Comparison of ENCODE assay signal across 8 cellular contexts in the genomic region with DNA sequence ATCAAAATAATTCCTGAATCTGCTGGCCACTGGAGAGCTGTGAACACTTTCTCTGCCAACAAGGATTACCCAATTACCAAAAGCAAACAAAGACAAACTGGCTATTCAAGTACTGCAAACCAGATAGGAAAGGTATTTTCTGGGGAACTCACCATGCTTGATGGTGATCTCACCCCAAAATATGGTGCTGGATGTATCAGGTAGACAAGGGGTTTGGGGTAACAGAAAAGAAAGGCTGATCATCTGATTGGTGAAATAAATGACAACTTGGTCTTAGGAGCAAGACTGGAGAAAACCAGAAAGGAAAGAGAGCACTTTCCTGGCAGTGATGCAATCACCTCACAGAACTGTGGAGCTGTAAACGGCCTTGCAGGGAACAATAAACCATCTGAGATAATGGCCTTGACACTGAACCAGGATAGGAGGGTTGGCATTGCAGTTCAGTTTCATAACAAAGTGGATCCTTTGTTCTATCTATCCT. TPM values are rescaled to one million over a fixed set of nuclear protein-coding genes. Genes with fewer than 3 reads are reported as not detected.
DNase-seq lines count a peak whose midpoint lies in the region; ATAC-seq lines count a peak whose summit lies in the region.

No MANE protein-coding gene starts in this region.

- ATAC-seq in GM18861 (IDR thresholded peaks at IDR 0.05; ENCODE audit: unreplicated experiment) (no peak), GM18511 (IDR thresholded peaks at IDR 0.05; ENCODE audit: unreplicated experiment) (no peak)

- DNase-seq in COLO829 (ENCODE audit: low spot score) = peak; percentile 67
- peak; percentile 23 to 70 for DNase-seq in NCI-H2081 (lab: John Stamatoyannopoulos, UW)
- peak; percentile 59 for DNase-seq in dermis blood vessel endothelial cell
- peak; percentile 42 for DNase-seq in mucosa of gallbladder (ENCODE audit: low spot score)
- DNase-seq in T-helper 2 cell = no peak
- DNase-seq in NCI-H82 treated with DMSO at 0.1 percent for 48 hours (lab: John Stamatoyannopoulos, UW; ENCODE audit: unreplicated experiment) = no peak

RNA-seq across cellular contexts. Expression of gene NPFF, which starts 31.0 kb away (rescaled TPM):
- total RNA-seq in dermis blood vessel endothelial cell (not detected in 2 replicates), mucosa of gallbladder (not detected)

RNA-seq across cellular contexts. Expression of gene TARBP2, which starts 37.2 kb away (rescaled TPM):
- total RNA-seq in dermis blood vessel endothelial cell = 38.8 and 48.3 TPM in 2 replicates
- 33.3 TPM for total RNA-seq in mucosa of gallbladder

RNA-seq across cellular contexts. Expression of gene MAP3K12, which starts 39.0 kb away (rescaled TPM):
- total RNA-seq in dermis blood vessel endothelial cell (13.6 and 19.1 TPM in 2 replicates), mucosa of gallbladder (29.2 TPM)

Comparison
In these comparisons a context has a peak if more than half of its experiments do, and no peak if none do; other contexts are left out.
1. DNase-seq: peak in COLO829 (single experiment), NCI-H2081 (2 of 2), dermis blood vessel endothelial cell (single experiment) and mucosa of gallbladder (single experiment); none in T-helper 2 cell (0 of 5) and NCI-H82 treated with DMSO at 0.1 percent for 48 hours (single experiment).